9 cellular contexts compared by ENCODE assay signal in genomic region chr3:9404680-9405079, GRCh38. TPM values are rescaled to one million over a fixed set of nuclear protein-coding genes. Genes with fewer than 3 reads are reported as not detected.
DNase-seq lines count a peak whose midpoint lies in the region; ATAC-seq and TF ChIP-seq lines count a peak whose summit lies in the region.
"Had no signal": no experiment of that assay in that cellular context is flagged by ENCODE, and none has a peak within 500 bp of the region (broad histone marks: within the 10 kb centered on the region; RNA-seq: fewer than 3 reads in every experiment).

No MANE protein-coding gene starts in this region.

- WGBS in heart left ventricle, 4 donors = 5 to 9% (median 6%) methylated on average over 1 of the region's 1 CpG
- 12 to 21% methylated on average over 1 of the region's 1 CpG for WGBS in esophagus squamous epithelium, 2 donors

- H3K4me1 Mint-ChIP-seq in stimulated activated naive B cell treated with anti-CD40 and anti-IgM and Interleukin-4, amounts not matched to agents 10 μg/mL and 1 μg/mL and 100 μg/mL, for 72 hours = peaks cover 36 to 70% of the 10 kb centered on the region in 2 donors

- peaks cover 7 to 23% of the 10 kb centered on the region in 2 donors for H3K36me3 Mint-ChIP-seq in stimulated activated naive B cell treated with anti-CD40 and anti-IgM and Interleukin-4, amounts not matched to agents 10 μg/mL and 1 μg/mL and 100 μg/mL, for 72 hours

- H3K9me2 ChIP-seq in OCI-LY1 (ENCODE audit: low read depth, low read length) = no peaks in the 10 kb centered on the region

- DNase-seq in heart left ventricle (no peak), right atrium auricular region (ENCODE audit: low spot score) (no peak), esophagus squamous epithelium (lab: John Stamatoyannopoulos, UW) (no peak), GF-D8 (lab: John Stamatoyannopoulos, UW) (no peak), NCI-H2029 (lab: John Stamatoyannopoulos, UW) (no peak)
- no peak for DNase-seq in stimulated activated naive B cell treated with anti-CD40 and anti-IgM and Interleukin-4, amounts not matched to agents 10 μg/mL and 1 μg/mL and 100 μg/mL, for 72 hours
- no peak for DNase-seq in stimulated activated CD4-positive, alpha-beta T cell treated with anti-CD3 and anti-CD28 coated beads, Interleukin-4, amount 100 ng/mL, for 24 hours
- DNase-seq: KG1 had no signal

- TF ChIP-seq POLR2A in heart left ventricle (IDR thresholded peaks at IDR 0.05) (no peak), esophagus squamous epithelium (IDR thresholded peaks at IDR 0.05) (no peak)

- TF ChIP-seq CTCF in heart left ventricle (IDR thresholded peaks at IDR 0.05) (peak in 3 of 12 donors; percentile 6 to 22 (median 14)), right atrium auricular region (IDR thresholded peaks at IDR 0.05) (peak in 1 of 2 donors; percentile 15), OCI-LY1 (IDR thresholded peaks at IDR 0.05; ENCODE audit: low read length) (no peak), esophagus squamous epithelium (IDR thresholded peaks at IDR 0.05) (no peak)

- intact Hi-C loops in heart left ventricle (cut with DNase I) = no loop called here
- intact Hi-C loops in esophagus squamous epithelium (cut with DNase I) = no loop called here

- no peak overlapping the region for H2AFZ ChIP-seq in OCI-LY1 (ENCODE audit: low read length)

- peak overlapping the region; percentile 42 for H3K27ac Mint-ChIP-seq in stimulated activated naive B cell treated with anti-CD40 and anti-IgM and Interleukin-4, amounts not matched to agents 10 μg/mL and 1 μg/mL and 100 μg/mL, for 72 hours

- peak overlapping the region; percentile 44; the same call in 1 of the 2 replicates for H3K4me2 ChIP-seq in OCI-LY1 (ENCODE audit: low read length)

- H3K4me3 ChIP-seq in heart left ventricle = no peak overlapping the region
- H3K4me3 ChIP-seq in right atrium auricular region = no peak overlapping the region
- no peak overlapping the region for H3K4me3 ChIP-seq in OCI-LY1 (ENCODE audit: low read depth, low read length, poor library complexity, severe bottlenecking)
- H3K4me3 ChIP-seq in esophagus squamous epithelium = peak overlapping the region in 1 of 4 donors; percentile 3

- H3K4me1 ChIP-seq in heart left ventricle (peaks cover 26 to 99% (median 93%) of the 10 kb centered on the region in 12 donors), right atrium auricular region (peaks cover 0 to 88% of the 10 kb centered on the region in 2 donors), OCI-LY1 (ENCODE audit: insufficient read depth, low read length, severe bottlenecking) (peaks cover 78% of the 10 kb centered on the region), esophagus squamous epithelium (peaks cover 42 to 100% (median 74%) of the 10 kb centered on the region in 3 donors)

- H3K9ac ChIP-seq in OCI-LY1 (ENCODE audit: low read length) = no peak overlapping the region

- H3K79me2 ChIP-seq in OCI-LY1 (ENCODE audit: insufficient read depth, low read length) = peaks cover 100% of the 10 kb centered on the region

- H3K9me3 ChIP-seq in heart left ventricle (peaks cover 0 to 2% (median 0%) of the 10 kb centered on the region in 12 donors), right atrium auricular region (no peaks in the 10 kb centered on the region), OCI-LY1 (ENCODE audit: low read length) (peaks cover under 1% of the 10 kb centered on the region; the same call in 1 of the 2 replicates), esophagus squamous epithelium (no peaks in the 10 kb centered on the region)

- H3F3A ChIP-seq in OCI-LY1 (ENCODE audit: insufficient read depth, low read length) = 0 out of 2 replicates have a peak, but pooled peaks cover 4% of the 10 kb centered on the region

- H3K36me3 ChIP-seq in heart left ventricle = peaks cover 0 to 2% (median 0%) of the 10 kb centered on the region in 9 donors
- no peaks in the 10 kb centered on the region for H3K36me3 ChIP-seq in right atrium auricular region
- peaks cover 9% of the 10 kb centered on the region for H3K36me3 ChIP-seq in OCI-LY1 (ENCODE audit: insufficient read depth, low read length)
- H3K36me3 ChIP-seq in esophagus squamous epithelium = no peaks in the 10 kb centered on the region

- H4K20me1 ChIP-seq in OCI-LY1 (ENCODE audit: insufficient read depth, low read length) = no peaks in the 10 kb centered on the region

- H3K4me3 Mint-ChIP-seq in stimulated activated naive B cell treated with anti-CD40 and anti-IgM and Interleukin-4, amounts not matched to agents 10 μg/mL and 1 μg/mL and 100 μg/mL, for 72 hours = peak overlapping the region in 1 of 2 donors; percentile 52

- ATAC-seq in heart left ventricle = no peak
- ATAC-seq in stimulated activated naive B cell treated with anti-CD40 and anti-IgM and Interleukin-4, amounts not matched to agents 10 μg/mL and 1 μg/mL and 100 μg/mL, for 72 hours (replicated peaks) = no peak

- no peaks in the 10 kb centered on the region for H3K27me3 Mint-ChIP-seq in stimulated activated naive B cell treated with anti-CD40 and anti-IgM and Interleukin-4, amounts not matched to agents 10 μg/mL and 1 μg/mL and 100 μg/mL, for 72 hours

- peaks cover under 1 to 2% of the 10 kb centered on the region in 2 donors for H3K9me3 Mint-ChIP-seq in stimulated activated naive B cell treated with anti-CD40 and anti-IgM and Interleukin-4, amounts not matched to agents 10 μg/mL and 1 μg/mL and 100 μg/mL, for 72 hours

- H3K27me3 ChIP-seq in heart left ventricle (no peaks in the 10 kb centered on the region), right atrium auricular region (no peaks in the 10 kb centered on the region), OCI-LY1 (ENCODE audit: insufficient read depth, low read length) (no peaks in the 10 kb centered on the region), esophagus squamous epithelium (no peaks in the 10 kb centered on the region)

- peak overlapping the region in 8 of 12 donors; percentile 4 to 44 (median 24) for H3K27ac ChIP-seq in heart left ventricle
- H3K27ac ChIP-seq in right atrium auricular region = no peak overlapping the region
- no peak overlapping the region for H3K27ac ChIP-seq in OCI-LY1 (ENCODE audit: low read depth, low read length, poor library complexity, severe bottlenecking)
- peak overlapping the region in 3 of 4 donors; percentile 19 to 42 (median 34) for H3K27ac ChIP-seq in esophagus squamous epithelium

RNA-seq across cellular contexts. Expression of gene SETD5, which starts 7.3 kb away (rescaled TPM):
- total RNA-seq in heart left ventricle (10 to 100 TPM; 40.8 to 84.2 (median 53.9) TPM), right atrium auricular region (10 to 100 TPM; 36.9 to 49.4 TPM), esophagus squamous epithelium (10 to 100 TPM; 41.8 to 89.3 (median 54.4) TPM)
- polyA plus RNA-seq in heart left ventricle = 10 to 100 TPM; 28.2 to 28.7 TPM

RNA-seq across cellular contexts. Expression of gene THUMPD3, which starts 41.8 kb away (rescaled TPM):
- total RNA-seq in heart left ventricle = 10 to 100 TPM; 25.3 to 65.5 (median 51.5) TPM
- polyA plus RNA-seq in heart left ventricle = 10 to 100 TPM; 47.0 to 63.0 TPM
- total RNA-seq in right atrium auricular region = 10 to 100 TPM; 28.4 to 30.5 TPM
- 10 to 100 TPM; 18.9 to 32.8 (median 31.1) TPM for total RNA-seq in esophagus squamous epithelium

Comparison
In these comparisons a context has a peak if more than half of its experiments do, and no peak if none do; other contexts are left out.
1. H3K27ac ChIP-seq: peak in heart left ventricle (8 of 12) and esophagus squamous epithelium (3 of 4); none in right atrium auricular region (0 of 2) and OCI-LY1 (single experiment).